In genomic region chr1:67978988-67979516, GRCh38 we compare ENCODE assay signal across 2 cellular contexts.
TF ChIP-seq lines count a peak whose summit lies in the region.

No MANE protein-coding gene starts in this region.

TF ChIP-seq in IMR-90, 13 proteins besides CTCF, POLR2A, EP300 and RAD21:
- TF ChIP-seq RFX5 (IDR thresholded peaks at IDR 0.05; ENCODE audit: low read depth, low read length) = no peak
- TF ChIP-seq NFE2L2 (IDR thresholded peaks at IDR 0.05; ENCODE audit: low read depth, low read length) = no peak
- no peak for TF ChIP-seq MAZ (IDR thresholded peaks at IDR 0.05; ENCODE audit: borderline replicate concordance, low read depth, low read length)
- no peak for TF ChIP-seq USF2 (IDR thresholded peaks at IDR 0.05; ENCODE audit: low read depth, low read length)
- TF ChIP-seq CEBPB (IDR thresholded peaks at IDR 0.05; ENCODE audit: low read depth, low read length) = no peak

TF ChIP-seq in K562, 482 proteins besides CTCF, POLR2A, EP300 and RAD21 (continues in another document):
- TF ChIP-seq, protein P1, sequence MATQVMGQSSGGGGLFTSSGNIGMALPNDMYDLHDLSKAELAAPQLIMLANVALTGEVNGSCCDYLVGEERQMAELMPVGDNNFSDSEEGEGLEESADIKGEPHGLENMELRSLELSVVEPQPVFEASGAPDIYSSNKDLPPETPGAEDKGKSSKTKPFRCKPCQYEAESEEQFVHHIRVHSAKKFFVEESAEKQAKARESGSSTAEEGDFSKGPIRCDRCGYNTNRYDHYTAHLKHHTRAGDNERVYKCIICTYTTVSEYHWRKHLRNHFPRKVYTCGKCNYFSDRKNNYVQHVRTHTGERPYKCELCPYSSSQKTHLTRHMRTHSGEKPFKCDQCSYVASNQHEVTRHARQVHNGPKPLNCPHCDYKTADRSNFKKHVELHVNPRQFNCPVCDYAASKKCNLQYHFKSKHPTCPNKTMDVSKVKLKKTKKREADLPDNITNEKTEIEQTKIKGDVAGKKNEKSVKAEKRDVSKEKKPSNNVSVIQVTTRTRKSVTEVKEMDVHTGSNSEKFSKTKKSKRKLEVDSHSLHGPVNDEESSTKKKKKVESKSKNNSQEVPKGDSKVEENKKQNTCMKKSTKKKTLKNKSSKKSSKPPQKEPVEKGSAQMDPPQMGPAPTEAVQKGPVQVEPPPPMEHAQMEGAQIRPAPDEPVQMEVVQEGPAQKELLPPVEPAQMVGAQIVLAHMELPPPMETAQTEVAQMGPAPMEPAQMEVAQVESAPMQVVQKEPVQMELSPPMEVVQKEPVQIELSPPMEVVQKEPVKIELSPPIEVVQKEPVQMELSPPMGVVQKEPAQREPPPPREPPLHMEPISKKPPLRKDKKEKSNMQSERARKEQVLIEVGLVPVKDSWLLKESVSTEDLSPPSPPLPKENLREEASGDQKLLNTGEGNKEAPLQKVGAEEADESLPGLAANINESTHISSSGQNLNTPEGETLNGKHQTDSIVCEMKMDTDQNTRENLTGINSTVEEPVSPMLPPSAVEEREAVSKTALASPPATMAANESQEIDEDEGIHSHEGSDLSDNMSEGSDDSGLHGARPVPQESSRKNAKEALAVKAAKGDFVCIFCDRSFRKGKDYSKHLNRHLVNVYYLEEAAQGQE (CRISPR knock-in tag; IDR thresholded peaks at IDR 0.05; ENCODE audit: low read depth) = no peak
- TF ChIP-seq TRIM28 (IDR thresholded peaks at IDR 0.05) (no peak), ZKSCAN3 (CRISPR knock-in tag; IDR thresholded peaks at IDR 0.05) (no peak), STAT5A (IDR thresholded peaks at IDR 0.05; ENCODE audit: borderline replicate concordance, low read length) (peak; percentile 17; the same call in 1 of the 2 replicates), ZNF318 (IDR thresholded peaks at IDR 0.05; ENCODE audit: borderline replicate concordance in 1 of 2, low read depth in 1 of 2) (no peak), CEBPZ (IDR thresholded peaks at IDR 0.05; ENCODE audit: borderline replicate concordance, low read depth, low read length) (no peak), ELK3 (CRISPR knock-in tag; IDR thresholded peaks at IDR 0.05) (no peak), ZNF766 (CRISPR knock-in tag; conservative IDR thresholded peaks at IDR 0.05) (no peak), ZNF311 (CRISPR knock-in tag; IDR thresholded peaks at IDR 0.05) (no peak), CREM (IDR thresholded peaks at IDR 0.05; ENCODE audit: low read depth) (peak; percentile 32; the same call in 1 of the 2 replicates), FOS (IDR thresholded peaks at IDR 0.05; ENCODE audit: extremely low read depth, insufficient read length) (no peak), NFXL1 (CRISPR knock-in tag; IDR thresholded peaks at IDR 0.05) (no peak), CCNT2 (IDR thresholded peaks at IDR 0.05; ENCODE audit: borderline replicate concordance, extremely low read depth, insufficient read length, low read depth, low read length) (peak; percentile 33), ZNF212 (CRISPR knock-in tag; IDR thresholded peaks at IDR 0.05) (no peak), BACH1 (tag; IDR thresholded peaks at IDR 0.05) (no peak), LEF1 (IDR thresholded peaks at IDR 0.05) (no peak), RBBP5 (IDR thresholded peaks at IDR 0.05; ENCODE audit: borderline replicate concordance, insufficient read depth, low read length, poor library complexity, severe bottlenecking) (no peak), HNRNPH1 (optimal IDR thresholded peaks at IDR 0.05; ENCODE audit: low read depth, low read length) (no peak), ASH1L (IDR thresholded peaks at IDR 0.05; ENCODE audit: borderline replicate concordance, low read depth, partially characterized antibody) (no peak), ZC3H11A (IDR thresholded peaks at IDR 0.05; ENCODE audit: low read depth, low read length) (no peak), NCOA4 (IDR thresholded peaks at IDR 0.05; ENCODE audit: partially characterized antibody) (no peak), LCOR (CRISPR knock-in tag; IDR thresholded peaks at IDR 0.05) (no peak), PCBP1 (IDR thresholded peaks at IDR 0.05; ENCODE audit: low read depth, low read length, poor library complexity, severe bottlenecking) (no peak), BMI1 (IDR thresholded peaks at IDR 0.05; ENCODE audit: low read length) (no peak), FOXK1 (CRISPR knock-in tag; IDR thresholded peaks at IDR 0.05; ENCODE audit: borderline replicate concordance) (no peak), CHD1 (IDR thresholded peaks at IDR 0.05; ENCODE audit: low read length) (no peak), ZNF511 (CRISPR knock-in tag; IDR thresholded peaks at IDR 0.05) (no peak), CHCHD3 (CRISPR knock-in tag; IDR thresholded peaks at IDR 0.05) (no peak), XRCC3 (IDR thresholded peaks at IDR 0.05) (no peak), ZNF121 (CRISPR knock-in tag; conservative IDR thresholded peaks at IDR 0.05) (no peak), ZNF354B (CRISPR knock-in tag; IDR thresholded peaks at IDR 0.05) (no peak), ZNF282 (CRISPR knock-in tag; IDR thresholded peaks at IDR 0.05) (no peak), EWSR1 (IDR thresholded peaks at IDR 0.05; ENCODE audit: borderline replicate concordance, low read depth, partially characterized antibody) (no peak), MED1 (CRISPR knock-in tag; IDR thresholded peaks at IDR 0.05; ENCODE audit: borderline replicate concordance) (no peak), ZSCAN32 (CRISPR knock-in tag; IDR thresholded peaks at IDR 0.05) (no peak), POU5F1 (IDR thresholded peaks at IDR 0.05; ENCODE audit: borderline replicate concordance, low read depth, low read length, partially characterized antibody) (no peak), NELFE (IDR thresholded peaks at IDR 0.05; ENCODE audit: insufficient read depth, insufficient read length) (no peak), PYGO2 (tag; IDR thresholded peaks at IDR 0.05) (no peak), TEAD4 (IDR thresholded peaks at IDR 0.05; ENCODE audit: low read length) (peak; percentile 12; the same call in 1 of the 2 replicates), TEAD4 (CRISPR knock-in tag; IDR thresholded peaks at IDR 0.05; ENCODE audit: borderline replicate concordance) (no peak), NR3C1 (CRISPR knock-in tag; IDR thresholded peaks at IDR 0.05) (no peak), ESRRA (IDR thresholded peaks at IDR 0.05; ENCODE audit: borderline replicate concordance, low read depth) (peak; percentile 15; the same call in 1 of the 2 replicates), ZNF830 (CRISPR knock-in tag; IDR thresholded peaks at IDR 0.05) (no peak), GATAD2B (IDR thresholded peaks at IDR 0.05; ENCODE audit: borderline replicate concordance) (no peak)
- TF ChIP-seq, protein P2, sequence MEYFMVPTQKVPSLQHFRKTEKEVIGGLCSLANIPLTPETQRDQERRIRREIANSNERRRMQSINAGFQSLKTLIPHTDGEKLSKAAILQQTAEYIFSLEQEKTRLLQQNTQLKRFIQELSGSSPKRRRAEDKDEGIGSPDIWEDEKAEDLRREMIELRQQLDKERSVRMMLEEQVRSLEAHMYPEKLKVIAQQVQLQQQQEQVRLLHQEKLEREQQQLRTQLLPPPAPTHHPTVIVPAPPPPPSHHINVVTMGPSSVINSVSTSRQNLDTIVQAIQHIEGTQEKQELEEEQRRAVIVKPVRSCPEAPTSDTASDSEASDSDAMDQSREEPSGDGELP (CRISPR knock-in tag; IDR thresholded peaks at IDR 0.05; ENCODE audit: borderline replicate concordance) = no peak
- TF ChIP-seq, protein P3, sequence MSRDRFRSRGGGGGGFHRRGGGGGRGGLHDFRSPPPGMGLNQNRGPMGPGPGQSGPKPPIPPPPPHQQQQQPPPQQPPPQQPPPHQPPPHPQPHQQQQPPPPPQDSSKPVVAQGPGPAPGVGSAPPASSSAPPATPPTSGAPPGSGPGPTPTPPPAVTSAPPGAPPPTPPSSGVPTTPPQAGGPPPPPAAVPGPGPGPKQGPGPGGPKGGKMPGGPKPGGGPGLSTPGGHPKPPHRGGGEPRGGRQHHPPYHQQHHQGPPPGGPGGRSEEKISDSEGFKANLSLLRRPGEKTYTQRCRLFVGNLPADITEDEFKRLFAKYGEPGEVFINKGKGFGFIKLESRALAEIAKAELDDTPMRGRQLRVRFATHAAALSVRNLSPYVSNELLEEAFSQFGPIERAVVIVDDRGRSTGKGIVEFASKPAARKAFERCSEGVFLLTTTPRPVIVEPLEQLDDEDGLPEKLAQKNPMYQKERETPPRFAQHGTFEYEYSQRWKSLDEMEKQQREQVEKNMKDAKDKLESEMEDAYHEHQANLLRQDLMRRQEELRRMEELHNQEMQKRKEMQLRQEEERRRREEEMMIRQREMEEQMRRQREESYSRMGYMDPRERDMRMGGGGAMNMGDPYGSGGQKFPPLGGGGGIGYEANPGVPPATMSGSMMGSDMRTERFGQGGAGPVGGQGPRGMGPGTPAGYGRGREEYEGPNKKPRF (IDR thresholded peaks at IDR 0.05; ENCODE audit: low read depth, low read length) = no peak
